In the genomic region with DNA sequence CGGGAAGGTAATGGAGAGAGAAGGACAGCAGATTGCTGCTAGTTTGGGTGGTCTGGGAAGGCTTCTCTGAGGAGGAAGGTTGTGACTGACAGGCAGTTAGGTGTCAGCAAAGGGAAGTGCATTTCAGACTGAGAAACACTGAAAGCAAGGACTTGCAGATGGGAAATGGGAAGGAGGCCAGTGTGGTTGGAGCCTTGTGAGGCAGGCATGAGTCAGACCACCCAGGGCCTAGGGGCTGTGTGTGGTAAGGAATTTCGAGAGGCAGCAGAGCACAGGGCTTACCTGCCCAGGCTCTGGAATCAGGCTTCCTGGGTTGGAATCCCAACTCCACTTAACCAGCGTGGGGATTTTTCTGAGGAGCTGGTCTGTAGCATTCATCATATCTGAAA, we compare ENCODE assay signal across 9 cellular contexts.
DNase-seq lines count a peak whose midpoint lies in the region; ATAC-seq and TF ChIP-seq lines count a peak whose summit lies in the region.
"Had no signal": no experiment of that assay in that cellular context is flagged by ENCODE, and none has a peak within 500 bp of the region (broad histone marks: within the 10 kb centered on the region; RNA-seq: fewer than 3 reads in every experiment).

No MANE protein-coding gene starts in this region.

- H3K27ac ChIP-seq in ACC112 (ENCODE audit: low read depth, low read length): peak overlapping the region; percentile 37
- H3K27ac ChIP-seq in VCaP: peak overlapping the region; percentile 31
- H3K27ac ChIP-seq: colonic mucosa had no signal

- H3K27me3 ChIP-seq in ACC112 (ENCODE audit: insufficient read depth, low read length): no peaks in the 10 kb centered on the region
- H3K27me3 ChIP-seq: colonic mucosa had no signal

- no peak overlapping the region for H3K4me3 ChIP-seq in ACC112 (ENCODE audit: low read depth, low read length)
- H3K4me3 ChIP-seq: colonic mucosa had no signal

- TF ChIP-seq CTCF in VCaP (conservative IDR thresholded peaks at IDR 0.05): no peak

- H3K4me1 ChIP-seq in ACC112 (ENCODE audit: control insufficient read depth, insufficient read depth, low read length, unreplicated experiment): peaks cover 20% of the 10 kb centered on the region
- H3K4me1 ChIP-seq: colonic mucosa had no signal

- H2AFZ ChIP-seq in ACC112 (ENCODE audit: low read length, unreplicated experiment): no peak overlapping the region

- H3K79me2 ChIP-seq in ACC112 (ENCODE audit: control insufficient read depth, insufficient read depth, low read length, unreplicated experiment): peaks cover 3% of the 10 kb centered on the region

- DNase-seq in HPDE6-E6E7 (ENCODE audit: extremely low spot score) (peak; percentile 69), iPS DF 19.7 (ENCODE audit: low read depth, low spot score) (peak; percentile 74), NCI-H82 (lab: John Stamatoyannopoulos, UW) (no peak), NCI-H82 treated with DMSO at 0.1 percent for 48 hours (lab: John Stamatoyannopoulos, UW; ENCODE audit: unreplicated experiment) (no peak), superior temporal gyrus (ENCODE audit: extremely low spot score) (no peak)
- DNase-seq: colonic mucosa had no signal

- no peak for ATAC-seq in GM21529 (IDR thresholded peaks at IDR 0.05; ENCODE audit: unreplicated experiment)

- H3K36me3 ChIP-seq in ACC112 (ENCODE audit: insufficient read depth, low read length): peaks cover 17% of the 10 kb centered on the region
- H3K36me3 ChIP-seq: colonic mucosa had no signal

Comparison
In these comparisons a context has a peak if more than half of its experiments do, and no peak if none do; other contexts are left out.
1. DNase-seq: peak in HPDE6-E6E7 (single experiment) and iPS DF 19.7 (single experiment); none in NCI-H82 (single experiment), NCI-H82 treated with DMSO at 0.1 percent for 48 hours (single experiment) and superior temporal gyrus (single experiment).